18 cellular contexts compared by ENCODE assay signal in the genomic region with DNA sequence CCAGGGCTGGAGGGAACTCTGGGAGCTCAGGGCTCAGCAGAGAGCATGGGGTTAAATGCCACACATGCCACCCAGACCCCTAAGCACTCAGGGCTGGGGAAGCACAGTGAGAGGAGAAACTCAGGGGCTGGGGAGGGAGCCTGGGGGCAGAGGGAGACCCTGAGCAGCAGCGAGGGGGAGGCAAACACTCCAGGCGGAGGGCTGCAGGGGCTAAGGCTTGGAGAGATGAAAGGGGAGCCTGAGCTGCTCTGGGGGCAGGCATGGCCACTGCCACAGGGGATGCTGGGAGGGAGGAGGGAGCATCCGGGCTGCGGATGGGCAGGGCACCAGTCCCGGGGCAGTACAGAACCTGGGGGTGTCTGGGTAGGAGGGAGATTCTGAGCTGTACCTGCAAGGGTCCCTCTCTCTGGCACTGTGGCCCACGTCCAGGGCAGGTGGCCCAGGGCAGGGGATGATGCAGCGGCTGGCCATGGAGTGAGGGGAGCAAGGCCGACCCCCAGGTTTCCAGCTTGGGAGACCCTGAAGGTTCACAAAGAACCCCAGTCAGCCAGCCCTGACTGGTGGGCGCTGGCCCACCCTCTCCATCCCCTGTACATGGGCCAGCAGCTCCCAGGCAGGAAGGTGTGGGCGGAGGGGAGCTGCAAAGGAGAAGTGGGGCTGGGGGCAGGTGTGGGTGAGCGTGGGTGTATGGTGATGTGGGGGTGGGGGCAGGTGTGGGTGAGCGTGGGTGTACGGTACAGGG. TPM values are rescaled to one million over a fixed set of nuclear protein-coding genes. Genes with fewer than 3 reads are reported as not detected.
DNase-seq lines count a peak whose midpoint lies in the region; ATAC-seq and TF ChIP-seq lines count a peak whose summit lies in the region.
"Had no signal": no experiment of that assay in that cellular context is flagged by ENCODE, and none has a peak within 500 bp of the region (broad histone marks: within the 10 kb centered on the region; RNA-seq: fewer than 3 reads in every experiment).

No MANE protein-coding gene starts in this region.

- H3K4me3 ChIP-seq in CD8-positive, alpha-beta T cell (ENCODE audit: low read depth, low read length), result no peak overlapping the region
- H3K4me3 ChIP-seq in GM23338, result no peak overlapping the region
- no peak overlapping the region for H3K4me3 ChIP-seq in PC-3 (ENCODE audit: low read length)
- H3K4me3 ChIP-seq: cardiac muscle cell, left ventricle myocardium inferior, ovary had no signal

- POLR2A ChIA-PET in CD8-positive, alpha-beta T cell (lab: Charles Lee), result interaction anchor here (0.7 to 5.6 kb wide), 2 partner anchors 11 to 117 kb away, joined by 3 to 71 read pairs; no protein-coding TSS in a partner anchor
- POLR2A ChIA-PET in activated B cell treated with CpG ODN at 0.5 μM for 24 hours (lab: Charles Lee) (interaction anchor here (0.6 to 14.7 kb wide), 7 partner anchors 8 to 1074 kb away, joined by 3 to 1414 read pairs (median 51); a partner anchor contains a TSS), PC-3 (lab: Charles Lee; ENCODE audit: unreplicated experiment) (no interaction called here)

- H3K27me3 Mint-ChIP-seq in CD8-positive, alpha-beta T cell (ENCODE audit: low read depth), result no peaks in the 10 kb centered on the region
- H3K27me3 Mint-ChIP-seq in GM23338 (ENCODE audit: insufficient read depth, low read depth, poor library complexity) (peaks cover 66% of the 10 kb centered on the region), activated B cell treated with CpG ODN at 0.5 μM for 24 hours (no peaks in the 10 kb centered on the region), neural crest cell (ENCODE audit: low read depth) (peaks cover 47% of the 10 kb centered on the region)

- H3K4me1 Mint-ChIP-seq in CD8-positive, alpha-beta T cell (ENCODE audit: low read depth), result peaks cover 25% of the 10 kb centered on the region
- H3K4me1 Mint-ChIP-seq in GM23338 (peaks cover 11% of the 10 kb centered on the region), activated B cell treated with CpG ODN at 0.5 μM for 24 hours (peaks cover 84% of the 10 kb centered on the region), neural crest cell (peaks cover 20% of the 10 kb centered on the region)

- H3K79me2 ChIP-seq in GM23338 (replicated peaks; ENCODE audit: insufficient read depth), result no peaks in the 10 kb centered on the region
- H3K79me2 ChIP-seq in PC-3 (ENCODE audit: low read length), result no peaks in the 10 kb centered on the region

- intact Hi-C loops in CD8-positive, alpha-beta T cell (cut with DNase I, micrococcal nuclease), result no loop called here
- intact Hi-C loops in activated B cell treated with CpG ODN at 0.5 μM for 24 hours (cut with micrococcal nuclease) (no loop called here), PC-3 (cut with micrococcal nuclease) (no loop called here)

- H3K36me3 Mint-ChIP-seq in CD8-positive, alpha-beta T cell, result no peaks in the 10 kb centered on the region
- no peaks in the 10 kb centered on the region; the same call in 2 of the 3 replicates for H3K36me3 Mint-ChIP-seq in GM23338 (ENCODE audit: low read depth)
- H3K36me3 Mint-ChIP-seq in activated B cell treated with CpG ODN at 0.5 μM for 24 hours (ENCODE audit: low read depth), result peaks cover 22% of the 10 kb centered on the region
- H3K36me3 Mint-ChIP-seq in neural crest cell (ENCODE audit: low read depth), result no peaks in the 10 kb centered on the region

- H3K9me2 ChIP-seq in GM23338 (ENCODE audit: insufficient read depth), result no peaks in the 10 kb centered on the region
- no peaks in the 10 kb centered on the region for H3K9me2 ChIP-seq in PC-3 (replicated peaks; ENCODE audit: low read length)

- no peaks in the 10 kb centered on the region for H3K27me3 ChIP-seq in CD8-positive, alpha-beta T cell (ENCODE audit: insufficient read depth, low read length)
- peaks cover 51% of the 10 kb centered on the region for H3K27me3 ChIP-seq in GM23338 (ENCODE audit: insufficient read depth)
- no peaks in the 10 kb centered on the region for H3K27me3 ChIP-seq in PC-3 (ENCODE audit: low read length)
- H3K27me3 ChIP-seq: ovary had no signal

- BruUV-seq in PC-3 (replicated peaks; lab: Mats Ljungman, UMichigan), result no TSS peak

- no peak overlapping the region for H3K27ac Mint-ChIP-seq in CD8-positive, alpha-beta T cell
- H3K27ac Mint-ChIP-seq in GM23338 (peak overlapping the region; percentile 55), activated B cell treated with CpG ODN at 0.5 μM for 24 hours (peak overlapping the region; percentile 94), neural crest cell (ENCODE audit: unreplicated experiment) (no peak overlapping the region)

- TF ChIP-seq CTCF in CD8-positive, alpha-beta T cell (IDR thresholded peaks at IDR 0.05), result no peak
- no peak for TF ChIP-seq CTCF in GM23338 (conservative IDR thresholded peaks at IDR 0.05; ENCODE audit: low read depth in 2 of 2)
- TF ChIP-seq CTCF in activated B cell treated with CpG ODN at 0.5 μM for 24 hours (IDR thresholded peaks at IDR 0.05), result no peak
- TF ChIP-seq CTCF in neural crest cell (conservative IDR thresholded peaks at IDR 0.05), result no peak
- TF ChIP-seq CTCF in PC-3 (conservative IDR thresholded peaks at IDR 0.05; ENCODE audit: low read depth, low read length), result no peak

- peaks cover 18% of the 10 kb centered on the region for H3K4me1 ChIP-seq in CD8-positive, alpha-beta T cell (ENCODE audit: insufficient read depth, low read length)
- H3K4me1 ChIP-seq in GM23338 (ENCODE audit: insufficient read depth) (no peaks in the 10 kb centered on the region; the same call in none of the 2 replicates), PC-3 (ENCODE audit: insufficient read depth, low read length) (no peaks in the 10 kb centered on the region)

- H3K9ac ChIP-seq in PC-3 (ENCODE audit: low read length), result no peak overlapping the region

- H3K27ac ChIP-seq in CD8-positive, alpha-beta T cell (ENCODE audit: low read depth, low read length), result no peak overlapping the region
- H3K27ac ChIP-seq in GM23338 (ENCODE audit: low read depth) (no peak overlapping the region), PC-3 (ENCODE audit: low read length) (no peak overlapping the region)
- H3K27ac ChIP-seq: cardiac muscle cell, left ventricle myocardium inferior, ovary had no signal

- H3K36me3 ChIP-seq in CD8-positive, alpha-beta T cell (ENCODE audit: insufficient read depth, low read length), result no peaks in the 10 kb centered on the region
- H3K36me3 ChIP-seq in GM23338 (ENCODE audit: insufficient read depth) (no peaks in the 10 kb centered on the region), PC-3 (ENCODE audit: low read depth, low read length) (no peaks in the 10 kb centered on the region)
- H3K36me3 ChIP-seq: cardiac muscle cell, left ventricle myocardium inferior, ovary had no signal

- CTCF ChIA-PET in CD8-positive, alpha-beta T cell (lab: Charles Lee), result interaction anchor here (1.3 to 6.7 kb wide), 2 partner anchors 9 to 182 kb away, joined by 3 to 105 read pairs; no protein-coding TSS in a partner anchor
- CTCF ChIA-PET in activated B cell treated with CpG ODN at 0.5 μM for 24 hours (lab: Charles Lee), result interaction anchor here (0.6 to 11.8 kb wide), 2 partner anchors 9 to 12 kb away, joined by 3 to 258 read pairs; no protein-coding TSS in a partner anchor
- CTCF ChIA-PET in PC-3 (lab: Charles Lee), result no interaction called here

- H3K4me3 Mint-ChIP-seq in CD8-positive, alpha-beta T cell, result peak overlapping the region; percentile 29
- no peak overlapping the region for H3K4me3 Mint-ChIP-seq in GM23338
- peak overlapping the region; percentile 82 for H3K4me3 Mint-ChIP-seq in activated B cell treated with CpG ODN at 0.5 μM for 24 hours
- peak overlapping the region; percentile 83 for H3K4me3 Mint-ChIP-seq in neural crest cell

- H3K9me3 Mint-ChIP-seq in CD8-positive, alpha-beta T cell, result no peaks in the 10 kb centered on the region
- H3K9me3 Mint-ChIP-seq in GM23338 (no peaks in the 10 kb centered on the region; the same call in 2 of the 3 replicates), activated B cell treated with CpG ODN at 0.5 μM for 24 hours (no peaks in the 10 kb centered on the region), neural crest cell (no peaks in the 10 kb centered on the region)

- DNase-seq in CD8-positive, alpha-beta T cell, result no peak
- DNase-seq in GM23338 (ENCODE audit: low spot score) (peak; percentile 30), activated B cell treated with CpG ODN at 0.5 μM for 24 hours (no peak), neural crest cell (ENCODE audit: low read depth, low spot score) (no peak), GM03348 (ENCODE audit: low spot score) (no peak), PC-3 (no peak)
- no peak for DNase-seq in stimulated activated CD4-positive, alpha-beta T cell treated with anti-CD3 and anti-CD28 coated beads, Interleukin-2, amount 100 ng/mL, for 48 hours
- DNase-seq: activated CD4-positive, alpha-beta T cell treated with anti-CD3 and anti-CD28 coated beads, Interleukin-2, amount 50 U/mL, for 48 hours; left ventricle myocardium inferior; NCI-H1436 treated with DMSO at 0.1 percent for 48 hours; NCI-H2227 treated with DMSO at 0.1 percent for 48 hours; NK-92 treated with Interleukin-12 subunit alpha and Interleukin-12 subunit beta, amount 100 ng/mL, for 24 hours; ovary; SIG-M5; stimulated activated CD4-positive, alpha-beta T cell treated with anti-CD3 and anti-CD28 coated beads, Interleukin-4, amount 100 ng/mL, for 1 hour had no signal

- no peaks in the 10 kb centered on the region for H3K9me3 ChIP-seq in CD8-positive, alpha-beta T cell (ENCODE audit: low read length)
- no peaks in the 10 kb centered on the region for H3K9me3 ChIP-seq in PC-3 (ENCODE audit: low read length)
- H3K9me3 ChIP-seq: left ventricle myocardium inferior, ovary had no signal

- no peak for ATAC-seq in CD8-positive, alpha-beta T cell
- ATAC-seq in GM23338 (peak; percentile 2; the same call in 1 of the 3 replicates), activated B cell treated with CpG ODN at 0.5 μM for 24 hours (ENCODE audit: low read depth) (no peak), PC-3 (no peak)
- ATAC-seq: esophagus mucosa had no signal

- H4K20me1 ChIP-seq in GM23338 (replicated peaks; ENCODE audit: insufficient read depth), result peaks cover 7% of the 10 kb centered on the region
- no peaks in the 10 kb centered on the region for H4K20me1 ChIP-seq in PC-3 (ENCODE audit: low read length)

- H3K4me2 ChIP-seq in GM23338 (no peak overlapping the region), PC-3 (ENCODE audit: low read length) (no peak overlapping the region)

- H2AFZ ChIP-seq in GM23338 (no peak overlapping the region), PC-3 (ENCODE audit: low read length) (no peak overlapping the region)

- 0 out of 2 replicates have a peak, but pooled peaks cover 8% of the 10 kb centered on the region for H3F3A ChIP-seq in GM23338 (replicated peaks; ENCODE audit: low read depth)
- no peaks in the 10 kb centered on the region for H3F3A ChIP-seq in PC-3 (ENCODE audit: low read length, unreplicated experiment)

RNA-seq across cellular contexts. Expression of a gene that starts 2.0 kb away (rescaled TPM):
- 10 to 100 TPM; 36.3 to 39.8 TPM for total RNA-seq in CD8-positive, alpha-beta T cell
- 0.97 and 1.7 TPM in 2 replicates for total RNA-seq in GM23338 (2014; rRNA removed; shearing (Covaris generic))
- polyA plus RNA-seq in GM23338 (2016; fragmentation: Nextera tagmentation; extraction: Ambion mirVana), result 0.75 and 1.0 TPM in 2 replicates
- total RNA-seq in activated B cell treated with CpG ODN at 0.5 μM for 24 hours (266 and 295 TPM in 2 replicates), neural crest cell (4.0 and 4.4 TPM in 2 replicates), PC-3 (2014; rRNA removed) (0.58 and 0.66 TPM in 2 replicates)
- total RNA-seq: glomerular endothelial cell had no signal

RNA-seq across cellular contexts. Expression of a gene that starts 13.7 kb away (rescaled TPM):
- total RNA-seq in CD8-positive, alpha-beta T cell, result 1 to 10 TPM in 1 of 2 experiments, under 1 TPM in 1; 0.72 to 1.5 TPM
- total RNA-seq in GM23338 (2014; rRNA removed; shearing (Covaris generic)), result 0.62 and 5.1 TPM in 2 replicates
- 0.21 TPM in 1 of 2 replicates, not detected in the other for polyA plus RNA-seq in GM23338 (2016; fragmentation: Nextera tagmentation; extraction: Ambion mirVana)
- 10.9 and 12.6 TPM in 2 replicates for total RNA-seq in activated B cell treated with CpG ODN at 0.5 μM for 24 hours
- total RNA-seq in neural crest cell, result 0.19 TPM in 1 of 2 replicates, not detected in the other
- total RNA-seq in PC-3 (2014; rRNA removed), result not detected in 2 replicates
- total RNA-seq: cardiac muscle cell, glomerular endothelial cell had no signal
- polyA plus RNA-seq: cardiac muscle cell, ovary had no signal

RNA-seq across cellular contexts. Expression of a gene that starts 18.4 kb away (rescaled TPM):
- 10 to 100 TPM in 1 of 2 experiments, 1 to 10 TPM in 1; 9.4 to 10.9 TPM for total RNA-seq in CD8-positive, alpha-beta T cell
- 40.0 and 61.6 TPM in 2 replicates for total RNA-seq in GM23338 (2014; rRNA removed; shearing (Covaris generic))
- 50.0 and 51.1 TPM in 2 replicates for polyA plus RNA-seq in GM23338 (2016; fragmentation: Nextera tagmentation; extraction: Ambion mirVana)
- total RNA-seq in activated B cell treated with CpG ODN at 0.5 μM for 24 hours (9.6 and 13.3 TPM in 2 replicates), neural crest cell (47.3 and 48.9 TPM in 2 replicates), PC-3 (2014; rRNA removed) (75.9 and 77.5 TPM in 2 replicates)

RNA-seq across cellular contexts. Expression of a gene that starts 40.7 kb away (rescaled TPM):
- total RNA-seq in CD8-positive, alpha-beta T cell, result under 1 TPM in 1 of 2 experiments, not detected in 1; 0.11 TPM
- 28.4 and 30.7 TPM in 2 replicates for total RNA-seq in GM23338 (2014; rRNA removed; shearing (Covaris generic))
- 16.4 and 19.4 TPM in 2 replicates for polyA plus RNA-seq in GM23338 (2016; fragmentation: Nextera tagmentation; extraction: Ambion mirVana)
- total RNA-seq in activated B cell treated with CpG ODN at 0.5 μM for 24 hours, result 0.49 and 0.54 TPM in 2 replicates
- 71.5 and 75.0 TPM in 2 replicates for total RNA-seq in neural crest cell
- total RNA-seq in PC-3 (2014; rRNA removed), result 1.2 and 3.6 TPM in 2 replicates
- total RNA-seq: left ventricle myocardium inferior had no signal

Comparison
In these comparisons a context has a peak if more than half of its experiments do, and no peak if none do; other contexts are left out.
1. H3K27ac Mint-ChIP-seq: peak in GM23338 (single experiment) and activated B cell treated with CpG ODN at 0.5 μM for 24 hours (single experiment); none in CD8-positive, alpha-beta T cell (single experiment) and neural crest cell (single experiment).